14 cellular contexts compared by ENCODE assay signal in the genomic region with DNA sequence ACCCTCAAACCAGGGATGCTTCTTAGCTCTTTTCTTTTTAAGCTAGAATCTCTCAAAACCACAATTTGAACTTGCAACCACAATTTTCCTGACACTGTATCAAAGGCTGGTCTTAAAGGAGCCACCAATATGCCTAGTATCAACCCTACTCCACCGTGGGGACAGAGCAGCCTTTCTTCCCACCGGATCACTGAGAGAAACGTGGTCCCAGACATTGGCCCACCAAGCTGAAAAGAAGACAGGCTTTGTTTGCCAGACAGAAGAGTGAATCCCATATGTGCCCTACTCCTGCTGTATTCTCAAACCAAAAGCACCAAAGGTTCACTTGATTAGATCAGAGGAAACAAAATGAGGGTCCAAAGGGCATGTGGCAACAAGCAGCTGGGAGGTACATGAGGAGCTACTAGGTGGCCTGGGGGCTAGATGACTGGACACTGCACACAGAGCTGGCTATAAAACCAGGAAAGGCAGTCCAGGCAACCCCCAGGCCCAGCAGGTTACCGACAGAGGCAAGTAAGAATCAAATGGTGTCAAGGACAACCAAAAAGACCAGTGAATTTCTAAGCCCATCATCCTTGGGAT. TPM values are rescaled to one million over a fixed set of nuclear protein-coding genes. Genes with fewer than 3 reads are reported as not detected.
DNase-seq lines count a peak whose midpoint lies in the region; ATAC-seq and TF ChIP-seq lines count a peak whose summit lies in the region.
"Had no signal": no experiment of that assay in that cellular context is flagged by ENCODE, and none has a peak within 500 bp of the region (broad histone marks: within the 10 kb centered on the region; RNA-seq: fewer than 3 reads in every experiment).

No MANE protein-coding gene starts in this region.

- H3K27ac ChIP-seq in CD8-positive, alpha-beta memory T cell (ENCODE audit: low read depth, low read length), result no peak overlapping the region
- H3K27ac ChIP-seq in epithelial cell of prostate (peak overlapping the region; percentile 78), MM.1S (ENCODE audit: low read length) (no peak overlapping the region)
- no peak overlapping the region for H3K27ac ChIP-seq in effector memory CD4-positive, alpha-beta T cell (ENCODE audit: insufficient read depth, low read length, poor library complexity, severe bottlenecking)
- H3K27ac ChIP-seq: VCaP had no signal

- H3K4me3 Mint-ChIP-seq in CD8-positive, alpha-beta memory T cell, result no peak overlapping the region
- H3K4me3 Mint-ChIP-seq in osteocyte (ENCODE audit: unreplicated experiment), result no peak overlapping the region
- H3K4me3 Mint-ChIP-seq: CD14-positive monocyte had no signal

- no peaks in the 10 kb centered on the region; the same call in 1 of the 2 replicates for H3F3A ChIP-seq in MM.1S (ENCODE audit: insufficient read depth, low read length)

- peak overlapping the region in 7 of 8 donors; percentile 15 to 85 (median 66) for H3K27ac Mint-ChIP-seq in CD8-positive, alpha-beta memory T cell
- peak overlapping the region; percentile 87 for H3K27ac Mint-ChIP-seq in osteocyte (ENCODE audit: unreplicated experiment)

- TF ChIP-seq CTCF in osteocyte (IDR thresholded peaks at IDR 0.05) (no peak), MM.1S (IDR thresholded peaks at IDR 0.05; ENCODE audit: low read length) (no peak)

- H3K9me3 Mint-ChIP-seq in CD8-positive, alpha-beta memory T cell, result no peaks in the 10 kb centered on the region
- no peaks in the 10 kb centered on the region for H3K9me3 Mint-ChIP-seq in osteocyte (ENCODE audit: unreplicated experiment)

- no peaks in the 10 kb centered on the region for H3K9me3 ChIP-seq in CD8-positive, alpha-beta memory T cell (ENCODE audit: low read length)
- H3K9me3 ChIP-seq in MM.1S (replicated peaks; ENCODE audit: insufficient read depth, low read length), result no peaks in the 10 kb centered on the region
- H3K9me3 ChIP-seq in effector memory CD4-positive, alpha-beta T cell (ENCODE audit: control insufficient read depth, low read length), result no peaks in the 10 kb centered on the region
- H3K9me3 ChIP-seq: stomach had no signal

- H2AFZ ChIP-seq in MM.1S (ENCODE audit: low read length), result no peak overlapping the region

- H3K9ac ChIP-seq in MM.1S (ENCODE audit: low read length), result no peak overlapping the region

- H3K36me3 ChIP-seq in CD8-positive, alpha-beta memory T cell (ENCODE audit: insufficient read depth, low read length), result peaks cover 36% of the 10 kb centered on the region
- H3K36me3 ChIP-seq in MM.1S (replicated peaks; ENCODE audit: insufficient read depth, low read length), result peaks cover 8% of the 10 kb centered on the region; the same call in 1 of the 2 replicates
- peaks cover 47% of the 10 kb centered on the region for H3K36me3 ChIP-seq in effector memory CD4-positive, alpha-beta T cell (ENCODE audit: control insufficient read depth, insufficient read depth, low read length)

- peaks cover 0 to 2% of the 10 kb centered on the region in 2 donors for H3K27me3 Mint-ChIP-seq in CD8-positive, alpha-beta memory T cell
- H3K27me3 Mint-ChIP-seq in osteocyte (ENCODE audit: unreplicated experiment), result no peaks in the 10 kb centered on the region

- peaks cover 24 to 48% (median 37%) of the 10 kb centered on the region in 3 donors for H3K4me1 Mint-ChIP-seq in CD8-positive, alpha-beta memory T cell
- peaks cover 38% of the 10 kb centered on the region for H3K4me1 Mint-ChIP-seq in osteocyte (ENCODE audit: unreplicated experiment)

- no peak overlapping the region for H3K4me2 ChIP-seq in MM.1S (ENCODE audit: low read depth, low read length)

- H3K9me2 ChIP-seq in MM.1S (replicated peaks; ENCODE audit: insufficient read depth, low read length), result no peaks in the 10 kb centered on the region

- no peak for DNase-seq in CD8-positive, alpha-beta memory T cell
- DNase-seq in M059J (ENCODE audit: low read depth) (peak; percentile 20), epithelial cell of prostate (ENCODE audit: low read depth, low spot score) (no peak), osteocyte (ENCODE audit: extremely low spot score, unreplicated experiment) (no peak), MM.1S (no peak)
- no peak for DNase-seq in effector memory CD4-positive, alpha-beta T cell
- DNase-seq in stimulated activated CD8-positive, alpha-beta memory T cell treated with anti-CD3 and anti-CD28 coated beads, Interleukin-4, amount 100 ng/mL, for 48 hours, result no peak
- DNase-seq: NCI-H187; NCI-H774; stimulated activated CD4-positive, alpha-beta T cell treated with anti-CD3 and anti-CD28 coated beads, Interleukin-4, amount 100 ng/mL, for 1 hour; stomach had no signal

- no peaks in the 10 kb centered on the region for H3K79me2 ChIP-seq in MM.1S (ENCODE audit: low read length)

- peaks cover 11 to 59% (median 25%) of the 10 kb centered on the region in 3 donors for H3K36me3 Mint-ChIP-seq in CD8-positive, alpha-beta memory T cell
- H3K36me3 Mint-ChIP-seq in osteocyte (ENCODE audit: unreplicated experiment), result peaks cover 39% of the 10 kb centered on the region

- H3K4me1 ChIP-seq in CD8-positive, alpha-beta memory T cell (ENCODE audit: insufficient read depth, low read length), result peaks cover 14% of the 10 kb centered on the region
- no peaks in the 10 kb centered on the region for H3K4me1 ChIP-seq in MM.1S (ENCODE audit: low read length)
- H3K4me1 ChIP-seq in effector memory CD4-positive, alpha-beta T cell (ENCODE audit: control insufficient read depth, insufficient read depth, low read length, poor library complexity, severe bottlenecking), result peaks cover 19% of the 10 kb centered on the region

- H3K27me3 ChIP-seq in CD8-positive, alpha-beta memory T cell (ENCODE audit: insufficient read depth, low read length, poor library complexity, severe bottlenecking), result peaks cover 3% of the 10 kb centered on the region
- peaks cover 5% of the 10 kb centered on the region for H3K27me3 ChIP-seq in MM.1S (replicated peaks; ENCODE audit: insufficient read depth, low read length)
- H3K27me3 ChIP-seq in effector memory CD4-positive, alpha-beta T cell (replicated peaks; ENCODE audit: control insufficient read depth, insufficient read depth, low read length, poor library complexity, severe bottlenecking), result peaks cover 3% of the 10 kb centered on the region

- POLR2A ChIA-PET in CD8-positive, alpha-beta memory T cell (lab: Charles Lee), result no interaction called here

- no peak overlapping the region for H3K4me3 ChIP-seq in CD8-positive, alpha-beta memory T cell (ENCODE audit: low read length)
- no peak overlapping the region for H3K4me3 ChIP-seq in MM.1S (ENCODE audit: low read length)
- H3K4me3 ChIP-seq in effector memory CD4-positive, alpha-beta T cell (ENCODE audit: insufficient read depth, low read depth, low read length, poor library complexity, severe bottlenecking), result no peak overlapping the region
- H3K4me3 ChIP-seq: stomach had no signal

- no peaks in the 10 kb centered on the region for H4K20me1 ChIP-seq in MM.1S (ENCODE audit: insufficient read depth, low read length)

- CTCF ChIA-PET in CD8-positive, alpha-beta memory T cell (lab: Charles Lee), result no interaction called here

- no peak for ATAC-seq in GM19463 (IDR thresholded peaks at IDR 0.05; ENCODE audit: unreplicated experiment)

RNA-seq across cellular contexts. Expression of a gene that starts 3.6 kb away (rescaled TPM):
- total RNA-seq in CD8-positive, alpha-beta memory T cell, result 10 to 100 TPM; 11.3 to 12.4 TPM
- not detected for polyA plus RNA-seq in CD8-positive, alpha-beta memory T cell
- not detected in 2 replicates for total RNA-seq in M059J (2014; rRNA removed; shearing (Covaris generic))
- total RNA-seq in osteocyte, result 8.8 and 10.7 TPM in 2 replicates

RNA-seq across cellular contexts. Expression of a gene that starts 34.2 kb away (rescaled TPM):
- 100 to 1,000 TPM; 302 to 307 TPM for total RNA-seq in CD8-positive, alpha-beta memory T cell
- polyA plus RNA-seq in CD8-positive, alpha-beta memory T cell, result 120 TPM
- total RNA-seq in M059J (2014; rRNA removed; shearing (Covaris generic)), result 116 and 209 TPM in 2 replicates
- total RNA-seq in osteocyte, result 259 and 266 TPM in 2 replicates

RNA-seq across cellular contexts. Expression of a gene that starts 34.3 kb away (rescaled TPM):
- 10 to 100 TPM; 66.8 to 72.4 TPM for total RNA-seq in CD8-positive, alpha-beta memory T cell
- 31.8 TPM for polyA plus RNA-seq in CD8-positive, alpha-beta memory T cell
- total RNA-seq in M059J (2014; rRNA removed; shearing (Covaris generic)), result 7.8 and 10.9 TPM in 2 replicates
- 41.7 and 46.3 TPM in 2 replicates for total RNA-seq in osteocyte

RNA-seq across cellular contexts. Expression of a gene that starts 57.8 kb away (rescaled TPM):
- not detected for total RNA-seq in CD8-positive, alpha-beta memory T cell
- polyA plus RNA-seq in CD8-positive, alpha-beta memory T cell, result not detected
- not detected in 2 replicates for total RNA-seq in M059J (2014; rRNA removed; shearing (Covaris generic))
- total RNA-seq in osteocyte, result not detected in 2 replicates
